In the genomic region with DNA sequence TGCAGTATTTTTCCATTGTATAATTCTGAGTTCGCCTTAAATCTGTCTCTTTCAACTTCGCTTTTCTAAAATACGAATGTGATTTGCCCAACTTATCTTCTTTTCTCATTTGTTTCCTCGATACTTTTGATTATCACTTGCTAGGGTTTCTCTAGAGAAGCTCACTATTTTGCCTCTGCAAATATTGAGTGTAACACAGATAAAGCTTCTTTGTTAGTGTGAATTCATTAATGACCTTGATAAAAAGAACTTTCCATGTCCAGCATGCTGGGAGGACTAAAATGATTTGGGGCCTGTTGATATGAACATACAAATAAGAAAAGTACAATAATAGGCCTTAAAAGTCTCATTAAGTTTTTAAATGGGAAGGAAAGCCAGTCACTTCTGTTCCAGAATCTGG, we compare ENCODE assay signal across 22 cellular contexts.
DNase-seq lines count a peak whose midpoint lies in the region; ATAC-seq, FAIRE-seq and TF ChIP-seq lines count a peak whose summit lies in the region.
"Had no signal": no experiment of that assay in that cellular context is flagged by ENCODE, and none has a peak within 500 bp of the region (broad histone marks: within the 10 kb centered on the region; RNA-seq: fewer than 3 reads in every experiment).

No MANE protein-coding gene starts in this region.

- H3K4me1 ChIP-seq in hepatocyte (ENCODE audit: insufficient read depth) (peaks cover 13% of the 10 kb centered on the region), pancreas (peaks cover 0 to 24% (median 15%) of the 10 kb centered on the region in 3 donors), thyroid gland (peaks cover 16 to 25% of the 10 kb centered on the region in 2 donors)

- H3K27ac Mint-ChIP-seq in activated T-helper 17 cell treated with anti-CD3 and anti-CD28 coated beads, Interleukin-2, amount 50 U/mL, for 72 hours, result no peak overlapping the region
- H3K27ac Mint-ChIP-seq: CD4-positive, alpha-beta memory T cell had no signal

- no peak overlapping the region for H3K4me2 ChIP-seq in hepatocyte
- H3K4me2 ChIP-seq: A549, PC-9 had no signal

- H3K36me3 ChIP-seq in hepatocyte (replicated peaks; ENCODE audit: insufficient read depth, low read depth) (no peaks in the 10 kb centered on the region), pancreas (no peaks in the 10 kb centered on the region), thyroid gland (no peaks in the 10 kb centered on the region)

- H3K79me2 ChIP-seq in hepatocyte, result no peaks in the 10 kb centered on the region

- H3K27me3 Mint-ChIP-seq in activated T-helper 17 cell treated with anti-CD3 and anti-CD28 coated beads, Interleukin-2, amount 50 U/mL, for 72 hours, result peaks cover 4% of the 10 kb centered on the region
- H3K27me3 Mint-ChIP-seq: CD4-positive, alpha-beta memory T cell had no signal

- ATAC-seq in pancreas (peak in 2 of 4 donors; percentile 31 to 55), HG03565 (IDR thresholded peaks at IDR 0.05; ENCODE audit: unreplicated experiment) (no peak)
- no peak for ATAC-seq in activated T-helper 17 cell treated with anti-CD3 and anti-CD28 coated beads, Interleukin-2, amount 50 U/mL, for 72 hours (replicated peaks)
- ATAC-seq: A549, Right ventricle myocardium inferior had no signal

- intact Hi-C loops in pancreas (cut with DNase I), result no loop called here
- intact Hi-C loops in thyroid gland (cut with DNase I), result no loop called here

- no peaks in the 10 kb centered on the region for H4K20me1 ChIP-seq in hepatocyte (ENCODE audit: insufficient read depth, poor library complexity, severe bottlenecking)

- peaks cover 4% of the 10 kb centered on the region for H3K9me3 Mint-ChIP-seq in activated T-helper 17 cell treated with anti-CD3 and anti-CD28 coated beads, Interleukin-2, amount 50 U/mL, for 72 hours
- H3K9me3 Mint-ChIP-seq: CD4-positive, alpha-beta memory T cell had no signal

- TF ChIP-seq POLR2A in thyroid gland (IDR thresholded peaks at IDR 0.05), result no peak

- H3K9me2 ChIP-seq in hepatocyte (replicated peaks; ENCODE audit: insufficient read depth), result no peaks in the 10 kb centered on the region

- H3K4me3 Mint-ChIP-seq in activated T-helper 17 cell treated with anti-CD3 and anti-CD28 coated beads, Interleukin-2, amount 50 U/mL, for 72 hours, result no peak overlapping the region
- H3K4me3 Mint-ChIP-seq: CD4-positive, alpha-beta memory T cell had no signal

- 70% methylated on average over 4 of the region's 4 CpGs for WGBS in hepatocyte (ENCODE audit: low lambda C conversion rate, missing lambda C conversion rate)
- 41 to 46% methylated on average over 4 of the region's 4 CpGs for WGBS in pancreas, 2 donors
- WGBS in thyroid gland, 2 donors, result 92 to 93% methylated on average over 4 of the region's 4 CpGs

- no peaks in the 10 kb centered on the region for H3K36me3 Mint-ChIP-seq in activated T-helper 17 cell treated with anti-CD3 and anti-CD28 coated beads, Interleukin-2, amount 50 U/mL, for 72 hours (ENCODE audit: low read depth)
- H3K36me3 Mint-ChIP-seq: CD4-positive, alpha-beta memory T cell had no signal

- no peak for FAIRE-seq in pancreas (lab: Jason Lieb, UNC)
- FAIRE-seq: A549, GM18507, H1 had no signal

- H3K4me3 ChIP-seq in hepatocyte, result no peak overlapping the region
- H3K4me3 ChIP-seq in pancreas, result no peak overlapping the region
- no peak overlapping the region for H3K4me3 ChIP-seq in thyroid gland (replicated peaks in 1 of 3)
- H3K4me3 ChIP-seq: A549, PC-9 had no signal

- H3K4me1 Mint-ChIP-seq in activated T-helper 17 cell treated with anti-CD3 and anti-CD28 coated beads, Interleukin-2, amount 50 U/mL, for 72 hours, result peaks cover 5% of the 10 kb centered on the region
- H3K4me1 Mint-ChIP-seq: CD4-positive, alpha-beta memory T cell had no signal

- TF ChIP-seq CTCF in hepatocyte (IDR thresholded peaks at IDR 0.05; ENCODE audit: poor library complexity) (no peak), pancreas (IDR thresholded peaks at IDR 0.05) (no peak), thyroid gland (IDR thresholded peaks at IDR 0.05) (no peak)

- H3K27me3 ChIP-seq in hepatocyte (no peaks in the 10 kb centered on the region), pancreas (no peaks in the 10 kb centered on the region), thyroid gland (no peaks in the 10 kb centered on the region)

- H3K27ac ChIP-seq in hepatocyte, result peak overlapping the region; percentile 26
- peak overlapping the region in 3 of 4 donors; percentile 4 to 40 (median 38) for H3K27ac ChIP-seq in pancreas
- H3K27ac ChIP-seq in thyroid gland, result peak overlapping the region; percentile 83 to 98 (median 87)
- H3K27ac ChIP-seq: PC-9 had no signal

- H2AFZ ChIP-seq in hepatocyte, result peak overlapping the region; percentile 3
- H2AFZ ChIP-seq: PC-9 had no signal

- H3K9me3 ChIP-seq in hepatocyte (ENCODE audit: low read depth), result no peaks in the 10 kb centered on the region
- no peaks in the 10 kb centered on the region for H3K9me3 ChIP-seq in pancreas
- no peaks in the 10 kb centered on the region for H3K9me3 ChIP-seq in thyroid gland
- H3K9me3 ChIP-seq: A549 had no signal

- DNase-seq in NCI-H526 treated with DMSO at 0.1 percent for 48 hours (lab: John Stamatoyannopoulos, UW) (peak; percentile 40), hepatocyte (ENCODE audit: low spot score) (no peak), pancreas (no peak), thyroid gland (no peak), dermis blood vessel endothelial cell (no peak)
- DNase-seq: C1 segment of cervical spinal cord; CD4-positive, alpha-beta memory T cell; COR-L47; DMS53; HCEC 1CT; NCI-H1105 treated with DMSO at 0.1 percent for 48 hours; NCI-H146; NCI-H1930; NCI-H446; NCI-H524 treated with DMSO at 0.1 percent for 48 hours; PC-9 had no signal

Comparison
In these comparisons a context has a peak if more than half of its experiments do, and no peak if none do; other contexts are left out.
1. H3K27ac ChIP-seq: peak in every context shown above with its lines; median percentile 87 in thyroid gland; 38 in pancreas; 26 in hepatocyte.